In genomic region chr1:168386949-168387586, GRCh38 we compare ENCODE assay signal across 8 cellular contexts.
DNase-seq lines count a peak whose midpoint lies in the region; ATAC-seq, FAIRE-seq and TF ChIP-seq lines count a peak whose summit lies in the region.

No MANE protein-coding gene starts in this region.

- CTCF ChIA-PET in RWPE1 (lab: Yijun Ruan, JAX), result interaction anchor here (0.7 kb wide), 1 partner anchor 1119 kb away, joined by 3 read pairs; no protein-coding TSS in a partner anchor
- CTCF ChIA-PET in activated naive CD4-positive, alpha-beta T cell treated with anti-CD3 and anti-CD28 coated beads for 36 hours (lab: Charles Lee), result interaction anchor here (1.0 to 6.2 kb wide), 4 partner anchors 9 to 962 kb away, joined by 3 to 24 read pairs (median 5); no protein-coding TSS in a partner anchor

- H3K4me3 ChIP-seq in iPS-18a (ENCODE audit: low read length), result peak overlapping the region; percentile 41

- H3K4me1 Mint-ChIP-seq in activated naive CD4-positive, alpha-beta T cell treated with anti-CD3 and anti-CD28 coated beads for 36 hours (ENCODE audit: low read depth), result peaks cover 12% of the 10 kb centered on the region

- intact Hi-C loops in activated naive CD4-positive, alpha-beta T cell treated with anti-CD3 and anti-CD28 coated beads for 36 hours (cut with micrococcal nuclease), result loop anchor here (1.0 kb wide), 1 partner anchor 21 kb away; no protein-coding TSS in a partner anchor

- no peak for FAIRE-seq in GM18507 (lab: Jason Lieb, UNC)

- H3K36me3 Mint-ChIP-seq in activated naive CD4-positive, alpha-beta T cell treated with anti-CD3 and anti-CD28 coated beads for 36 hours (ENCODE audit: low read depth), result no peaks in the 10 kb centered on the region

- peak overlapping the region; percentile 38 for H3K4me3 Mint-ChIP-seq in activated naive CD4-positive, alpha-beta T cell treated with anti-CD3 and anti-CD28 coated beads for 36 hours

- no peaks in the 10 kb centered on the region for H3K9me3 ChIP-seq in iPS-18a (ENCODE audit: control insufficient read depth, low read depth, low read length)

- no peaks in the 10 kb centered on the region for H3K36me3 ChIP-seq in iPS-18a (ENCODE audit: control insufficient read depth, low read depth, low read length)

- peak overlapping the region; percentile 41 for H3K9ac ChIP-seq in iPS-18a (ENCODE audit: low read length)

- H3K4me1 ChIP-seq in iPS-18a (ENCODE audit: control insufficient read depth, low read depth, low read length), result peaks cover 23% of the 10 kb centered on the region

- DNase-seq in GM18507 (ENCODE audit: extremely low spot score, insufficient read length, low read depth) (peak; percentile 12), RWPE1 (ENCODE audit: low spot score) (peak; percentile 72), MV-4-11 (lab: John Stamatoyannopoulos, UW) (no peak)
- DNase-seq in activated naive CD4-positive, alpha-beta T cell treated with anti-CD3 and anti-CD28 coated beads for 36 hours, result peak; percentile 78
- peak; percentile 68 to 70 for DNase-seq in stimulated activated CD4-positive, alpha-beta T cell treated with anti-CD3 and anti-CD28 coated beads, Interleukin-1b, Interleukin-23, amount 100 ng/mL, for 4 hours (ENCODE audit: low read depth in 2 of 2)

- H3K27me3 ChIP-seq in iPS-18a (ENCODE audit: control insufficient read depth, insufficient read depth, low read length), result peaks cover 10% of the 10 kb centered on the region

- POLR2A ChIA-PET in RWPE1 (lab: Yijun Ruan, JAX; ENCODE audit: low non-redundant PET), result interaction anchor here (0.7 kb wide), 1 partner anchor 11 kb away, joined by 11 read pairs; no protein-coding TSS in a partner anchor

- no peak for TF ChIP-seq CTCF in RWPE1 (conservative IDR thresholded peaks at IDR 0.05; ENCODE audit: low read depth)

- ATAC-seq in HG03469 (IDR thresholded peaks at IDR 0.05; ENCODE audit: unreplicated experiment) (no peak), HG03139 (IDR thresholded peaks at IDR 0.05; ENCODE audit: unreplicated experiment) (no peak)

- no peaks in the 10 kb centered on the region for H3K9me3 Mint-ChIP-seq in activated naive CD4-positive, alpha-beta T cell treated with anti-CD3 and anti-CD28 coated beads for 36 hours

- H3K27me3 Mint-ChIP-seq in activated naive CD4-positive, alpha-beta T cell treated with anti-CD3 and anti-CD28 coated beads for 36 hours (ENCODE audit: low read depth), result peaks cover 9% of the 10 kb centered on the region

- H3K27ac Mint-ChIP-seq in activated naive CD4-positive, alpha-beta T cell treated with anti-CD3 and anti-CD28 coated beads for 36 hours, result no peak overlapping the region

- H3K27ac ChIP-seq in RWPE1 (no peak overlapping the region), iPS-18a (ENCODE audit: low read length) (peak overlapping the region; percentile 25)
